16 cellular contexts compared by ENCODE assay signal in genomic region chr2:43104106-43104505, GRCh38.
DNase-seq lines count a peak whose midpoint lies in the region; ATAC-seq, FAIRE-seq and TF ChIP-seq lines count a peak whose summit lies in the region.
"Had no signal": no experiment of that assay in that cellular context is flagged by ENCODE, and none has a peak within 500 bp of the region (broad histone marks: within the 10 kb centered on the region; RNA-seq: fewer than 3 reads in every experiment).

No MANE protein-coding gene starts in this region.

- no peaks in the 10 kb centered on the region for H4K20me1 ChIP-seq in HepG2 (ENCODE audit: insufficient read depth, low read length)

- no peaks in the 10 kb centered on the region for H3K79me2 ChIP-seq in HepG2 (ENCODE audit: insufficient read depth, low read length)

- TF ChIP-seq POLR2A in HepG2 (IDR thresholded peaks at IDR 0.05; ENCODE audit: insufficient read depth in 1 of 2, low read depth in 2 of 2, low read length in 2 of 2) (no peak), right lobe of liver (IDR thresholded peaks at IDR 0.05) (no peak), sigmoid colon (IDR thresholded peaks at IDR 0.05) (no peak)

- TF ChIP-seq CTCF in HepG2 (CRISPR knock-in tag; IDR thresholded peaks at IDR 0.05) = no peak
- no peak for TF ChIP-seq CTCF in right lobe of liver (IDR thresholded peaks at IDR 0.05)
- TF ChIP-seq CTCF in sigmoid colon (IDR thresholded peaks at IDR 0.05) = no peak
- no peak for TF ChIP-seq CTCF in omental fat pad (IDR thresholded peaks at IDR 0.05)

- no peak overlapping the region for H4K91ac ChIP-seq in mesenchymal stem cell (ENCODE audit: low read length)

- CTCF ChIA-PET in HepG2 (lab: Yijun Ruan, JAX; ENCODE audit: low intra/inter-chr PET ratio, low total read pairs) = no interaction called here

- H3K4me1 ChIP-seq in HepG2 (ENCODE audit: insufficient read depth, low read length) (peaks cover 61% of the 10 kb centered on the region), right lobe of liver (no peaks in the 10 kb centered on the region), mesenchymal stem cell (ENCODE audit: control insufficient read depth, insufficient read depth, low read depth, low read length) (peaks cover 15% of the 10 kb centered on the region), sigmoid colon (peaks cover 0 to 79% (median 55%) of the 10 kb centered on the region in 4 donors)

- intact Hi-C loops in HepG2 (cut with micrococcal nuclease; ENCODE audit: unreplicated experiment) = no loop called here
- intact Hi-C loops in right lobe of liver (cut with DNase I) = no loop called here
- intact Hi-C loops in sigmoid colon (cut with DNase I) = no loop called here

- no peak overlapping the region for H3K18ac ChIP-seq in mesenchymal stem cell (ENCODE audit: low read depth in 1 of 2, low read length in 2 of 2)

- ATAC-seq in HepG2 (no peak), right lobe of liver (no peak), omental fat pad (ENCODE audit: low FRiP score) (no peak)
- ATAC-seq: PC-3 had no signal

- POLR2A ChIA-PET in HepG2 (lab: Yijun Ruan, JAX) = no interaction called here

- no peak overlapping the region for H3K27ac ChIP-seq in HepG2 (ENCODE audit: extremely low read length, insufficient read depth, low read length)
- no peak overlapping the region for H3K27ac ChIP-seq in right lobe of liver
- no peak overlapping the region for H3K27ac ChIP-seq in mesenchymal stem cell (ENCODE audit: low read length, poor library complexity, severe bottlenecking)
- H3K27ac ChIP-seq in sigmoid colon = peak overlapping the region in 2 of 4 donors; percentile 85 to 86
- H3K27ac ChIP-seq: SK-N-MC had no signal

- DNase-seq in HepG2 (ENCODE audit: low spot score) = no peak
- no peak for DNase-seq in right lobe of liver
- DNase-seq in mesenchymal stem cell = no peak
- DNase-seq in sigmoid colon = peak; percentile 46
- no peak for DNase-seq in GF-D8 (lab: John Stamatoyannopoulos, UW)
- DNase-seq in AG20443 (ENCODE audit: low spot score) = no peak
- DNase-seq in omental fat pad (ENCODE audit: low spot score) = no peak
- no peak for DNase-seq in activated naive CD4-positive, alpha-beta T cell (lab: John Stamatoyannopoulos, UW)
- DNase-seq: CD4-positive, alpha-beta memory T cell; NCI-H187 treated with DMSO at 0.1 percent for 48 hours; NCI-H446; PC-3 had no signal

- H3K4me2 ChIP-seq in HepG2 (ENCODE audit: low read depth, low read length) = no peak overlapping the region
- no peak overlapping the region for H3K4me2 ChIP-seq in mesenchymal stem cell (ENCODE audit: low read length, poor library complexity, severe bottlenecking)

- BruUV-seq in HepG2 (replicated peaks; lab: Mats Ljungman, UMichigan) = no TSS peak

- no peak overlapping the region for H2BK15ac ChIP-seq in mesenchymal stem cell (ENCODE audit: low read depth, poor library complexity, severe bottlenecking)

- peak overlapping the region; percentile 10 to 34 for H2BK12ac ChIP-seq in mesenchymal stem cell (ENCODE audit: low read length in 2 of 2)

- WGBS in HepG2 (ENCODE audit: low lambda C conversion rate) = 97% methylated on average over 6 of the region's 6 CpGs
- WGBS in right lobe of liver (ENCODE audit: insufficient coverage, low coverage, low lambda C conversion rate, missing lambda C conversion rate) = 97% methylated on average over 6 of the region's 6 CpGs
- WGBS in mesenchymal stem cell = 91% methylated on average over 6 of the region's 6 CpGs
- 96 to 97% methylated on average over 6 of the region's 6 CpGs for WGBS in sigmoid colon, 2 donors

- H3K9ac ChIP-seq in HepG2 (ENCODE audit: insufficient read depth, low read depth, low read length) = no peak overlapping the region
- no peak overlapping the region for H3K9ac ChIP-seq in mesenchymal stem cell (ENCODE audit: low read length)

- no peak overlapping the region for H3K4ac ChIP-seq in mesenchymal stem cell (ENCODE audit: low read depth in 1 of 2, low read length in 2 of 2)

- H2AFZ ChIP-seq in HepG2 (ENCODE audit: low read length) (no peak overlapping the region), mesenchymal stem cell (ENCODE audit: low read depth, low read length) (no peak overlapping the region)

- no peak for TF ChIP-seq RAD21 in HepG2 (CRISPR knock-in tag; IDR thresholded peaks at IDR 0.05)

- H2BK120ac ChIP-seq in mesenchymal stem cell (ENCODE audit: low read depth, low read length) = no peak overlapping the region

- no peaks in the 10 kb centered on the region for H3K79me1 ChIP-seq in mesenchymal stem cell (replicated peaks; ENCODE audit: low read length, poor library complexity, severe bottlenecking)

- no peaks in the 10 kb centered on the region for H3K9me3 ChIP-seq in HepG2 (ENCODE audit: low read length)
- H3K9me3 ChIP-seq in right lobe of liver = no peaks in the 10 kb centered on the region
- no peaks in the 10 kb centered on the region for H3K9me3 ChIP-seq in mesenchymal stem cell (ENCODE audit: control insufficient read depth, low read length)
- no peaks in the 10 kb centered on the region for H3K9me3 ChIP-seq in sigmoid colon

- peak; percentile 15 for FAIRE-seq in HepG2 (lab: Jason Lieb, UNC)
- FAIRE-seq: A204.1, D721Med, H54 had no signal

- in situ Hi-C loops in HepG2 (cut with HindIII; ENCODE audit: extremely low pct_ligation_motif_present, low pct_unique_long_range_greater_than_20kb) = no loop called here

- H3K14ac ChIP-seq in mesenchymal stem cell (ENCODE audit: low read length in 2 of 2) = no peak overlapping the region

- H3K36me3 ChIP-seq in HepG2 (replicated peaks in 1 of 2; ENCODE audit: control insufficient read depth in 1 of 2, insufficient read depth in 2 of 2, low read length in 2 of 2) (no peaks in the 10 kb centered on the region), right lobe of liver (no peaks in the 10 kb centered on the region), mesenchymal stem cell (ENCODE audit: control insufficient read depth in 1 of 2, insufficient read depth in 2 of 2, low read depth in 1 of 2, low read length in 2 of 2) (no peaks in the 10 kb centered on the region), sigmoid colon (no peaks in the 10 kb centered on the region)

- no peak overlapping the region for H2BK5ac ChIP-seq in mesenchymal stem cell (ENCODE audit: low read depth, low read length, poor library complexity, severe bottlenecking)

- no peak overlapping the region for H3K23ac ChIP-seq in mesenchymal stem cell (ENCODE audit: low read length in 2 of 2)

- H3K27me3 ChIP-seq in HepG2 (ENCODE audit: control insufficient read depth in 1 of 2, insufficient read depth in 2 of 2, low read length in 2 of 2) (no peaks in the 10 kb centered on the region), right lobe of liver (no peaks in the 10 kb centered on the region), mesenchymal stem cell (ENCODE audit: control insufficient read depth in 1 of 2, insufficient read depth in 1 of 2, low read length in 2 of 2) (no peaks in the 10 kb centered on the region), sigmoid colon (no peaks in the 10 kb centered on the region)

- no peak overlapping the region for H2AK5ac ChIP-seq in mesenchymal stem cell (ENCODE audit: low read length, severe bottlenecking)

- no peak overlapping the region for H4K8ac ChIP-seq in mesenchymal stem cell (ENCODE audit: low read length)

- TF ChIP-seq EP300 in HepG2 (IDR thresholded peaks at IDR 0.05; ENCODE audit: low read depth in 2 of 2, low read length in 2 of 2) = no peak
- no peak for TF ChIP-seq EP300 in HepG2 (CRISPR knock-in tag; IDR thresholded peaks at IDR 0.05; ENCODE audit: borderline replicate concordance)
- no peak for TF ChIP-seq EP300 in sigmoid colon (IDR thresholded peaks at IDR 0.05)

- H3K4me3 ChIP-seq in HepG2 (replicated peaks in 1 of 3; ENCODE audit: insufficient read depth in 1 of 3, low read depth in 2 of 3, low read length in 3 of 3) (no peak overlapping the region), right lobe of liver (no peak overlapping the region), mesenchymal stem cell (ENCODE audit: insufficient read depth in 1 of 2, low read depth in 1 of 2, low read length in 2 of 2) (no peak overlapping the region), sigmoid colon (no peak overlapping the region)
- H3K4me3 ChIP-seq: SK-N-MC had no signal

TF ChIP-seq in HepG2, 621 proteins besides CTCF, POLR2A, EP300 and RAD21:
- TF ChIP-seq, protein P1, sequence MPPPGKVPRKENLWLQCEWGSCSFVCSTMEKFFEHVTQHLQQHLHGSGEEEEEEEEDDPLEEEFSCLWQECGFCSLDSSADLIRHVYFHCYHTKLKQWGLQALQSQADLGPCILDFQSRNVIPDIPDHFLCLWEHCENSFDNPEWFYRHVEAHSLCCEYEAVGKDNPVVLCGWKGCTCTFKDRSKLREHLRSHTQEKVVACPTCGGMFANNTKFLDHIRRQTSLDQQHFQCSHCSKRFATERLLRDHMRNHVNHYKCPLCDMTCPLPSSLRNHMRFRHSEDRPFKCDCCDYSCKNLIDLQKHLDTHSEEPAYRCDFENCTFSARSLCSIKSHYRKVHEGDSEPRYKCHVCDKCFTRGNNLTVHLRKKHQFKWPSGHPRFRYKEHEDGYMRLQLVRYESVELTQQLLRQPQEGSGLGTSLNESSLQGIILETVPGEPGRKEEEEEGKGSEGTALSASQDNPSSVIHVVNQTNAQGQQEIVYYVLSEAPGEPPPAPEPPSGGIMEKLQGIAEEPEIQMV (CRISPR knock-in tag; IDR thresholded peaks at IDR 0.05; ENCODE audit: low read depth) = no peak
- TF ChIP-seq ZNF431 (CRISPR knock-in tag; IDR thresholded peaks at IDR 0.05; ENCODE audit: borderline replicate concordance, low read depth) = no peak
- no peak for TF ChIP-seq TP53 (CRISPR knock-in tag; conservative IDR thresholded peaks at IDR 0.05)
- TF ChIP-seq CCAR2 (optimal IDR thresholded peaks at IDR 0.05; ENCODE audit: low read depth, low read length) = no peak
- TF ChIP-seq EHMT2 (IDR thresholded peaks at IDR 0.05; ENCODE audit: borderline replicate concordance, low read depth, low read length) = 0 out of 2 replicates have a peak, but pooled peaks have one; percentile 48
- TF ChIP-seq NCOR1 (IDR thresholded peaks at IDR 0.05; ENCODE audit: borderline replicate concordance, low read length) = no peak
- no peak for TF ChIP-seq PCBP1 (IDR thresholded peaks at IDR 0.05; ENCODE audit: borderline replicate concordance, low read depth, low read length)
- TF ChIP-seq, protein P2, sequence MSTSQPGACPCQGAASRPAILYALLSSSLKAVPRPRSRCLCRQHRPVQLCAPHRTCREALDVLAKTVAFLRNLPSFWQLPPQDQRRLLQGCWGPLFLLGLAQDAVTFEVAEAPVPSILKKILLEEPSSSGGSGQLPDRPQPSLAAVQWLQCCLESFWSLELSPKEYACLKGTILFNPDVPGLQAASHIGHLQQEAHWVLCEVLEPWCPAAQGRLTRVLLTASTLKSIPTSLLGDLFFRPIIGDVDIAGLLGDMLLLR (CRISPR knock-in tag; IDR thresholded peaks at IDR 0.05) = no peak
